ENCODE assay signal across 8 cellular contexts in the genomic region with DNA sequence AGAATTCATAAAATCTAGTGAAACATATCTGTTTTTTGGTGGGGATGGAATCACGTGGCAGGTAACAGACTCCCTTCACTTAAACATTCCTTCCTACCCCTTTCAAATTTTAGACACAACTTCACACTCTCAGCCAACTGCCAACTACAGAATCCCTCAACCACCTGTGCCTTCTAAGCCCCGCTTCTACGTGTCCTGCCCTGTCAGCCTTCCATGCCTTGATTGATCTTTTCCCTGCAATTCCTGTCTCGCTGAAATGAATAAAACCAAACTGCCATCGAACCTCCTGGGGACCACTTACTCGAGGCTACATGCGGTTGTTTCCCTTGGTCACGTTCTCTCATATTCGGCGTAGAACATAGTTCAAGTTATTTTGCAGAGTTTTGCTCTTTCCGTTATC. TPM values are rescaled to one million over a fixed set of nuclear protein-coding genes. Genes with fewer than 3 reads are reported as not detected.
DNase-seq lines count a peak whose midpoint lies in the region; ATAC-seq, FAIRE-seq and TF ChIP-seq lines count a peak whose summit lies in the region.

No MANE protein-coding gene starts in this region.

- H3K27me3 ChIP-seq in right atrium auricular region, result no peaks in the 10 kb centered on the region
- H3K27me3 ChIP-seq in bronchial epithelial cell (ENCODE audit: control insufficient read depth, insufficient read depth, low read length), result no peaks in the 10 kb centered on the region

- peak; percentile 86 for FAIRE-seq in bronchial epithelial cell (lab: Jason Lieb, UNC)

- H3K4me3 ChIP-seq in right atrium auricular region (peak overlapping the region; percentile 80 to 83), bronchial epithelial cell (ENCODE audit: low read depth, low read length) (peak overlapping the region; percentile 87)

- H3K36me3 ChIP-seq in right atrium auricular region (no peaks in the 10 kb centered on the region), bronchial epithelial cell (ENCODE audit: control insufficient read depth, insufficient read depth, low read length) (no peaks in the 10 kb centered on the region)

- intact Hi-C loops in left ventricle myocardium superior (cut with micrococcal nuclease), result no loop called here

- peaks cover 31% of the 10 kb centered on the region for H3K36me3 Mint-ChIP-seq in mesothelial cell of epicardium

- H3K4me1 ChIP-seq in right atrium auricular region, result peaks cover 0 to 14% of the 10 kb centered on the region in 2 donors

- H3K4me1 Mint-ChIP-seq in mesothelial cell of epicardium, result peaks cover 20% of the 10 kb centered on the region

- peak overlapping the region; percentile 70 to 79 for H3K27ac ChIP-seq in right atrium auricular region

- no peak for ATAC-seq in left ventricle myocardium superior

- peak overlapping the region; percentile 68 for H3K27ac Mint-ChIP-seq in mesothelial cell of epicardium

- no peaks in the 10 kb centered on the region for H3K9me3 ChIP-seq in right atrium auricular region

- no peak for TF ChIP-seq CTCF in right atrium auricular region (IDR thresholded peaks at IDR 0.05)
- TF ChIP-seq CTCF in bronchial epithelial cell (IDR thresholded peaks at IDR 0.05; ENCODE audit: insufficient read depth, low read length, severe bottlenecking), result no peak
- no peak for TF ChIP-seq CTCF in mesothelial cell of epicardium (IDR thresholded peaks at IDR 0.05; ENCODE audit: unreplicated experiment)

- peaks cover 8% of the 10 kb centered on the region for H3K9me3 Mint-ChIP-seq in mesothelial cell of epicardium

- peak overlapping the region; percentile 92 for H3K4me3 Mint-ChIP-seq in mesothelial cell of epicardium

- no peaks in the 10 kb centered on the region for H3K27me3 Mint-ChIP-seq in mesothelial cell of epicardium (ENCODE audit: low read depth)

- DNase-seq in right atrium auricular region (ENCODE audit: low spot score) (no peak), left ventricle myocardium superior (no peak), bronchial epithelial cell (ENCODE audit: low read depth) (no peak), mesothelial cell of epicardium (ENCODE audit: low spot score in 2 of 2, unreplicated experiment in 2 of 2) (no peak), NCI-H146 (lab: John Stamatoyannopoulos, UW) (no peak), iPS-NIHi11 (ENCODE audit: low spot score) (no peak), hypothalamus (lab: John Stamatoyannopoulos, UW) (no peak), globus pallidus (ENCODE audit: low spot score) (no peak)

RNA-seq across cellular contexts. Expression of a gene that starts 1.2 kb away (rescaled TPM):
- total RNA-seq in right atrium auricular region (1 to 10 TPM; 3.2 to 6.3 TPM), left ventricle myocardium superior (2.9 TPM), bronchial epithelial cell (5.0 and 8.7 TPM in 2 replicates), mesothelial cell of epicardium (22.9 to 24.4 TPM (median 23.5 TPM) in 3 replicates)

RNA-seq across cellular contexts. Expression of a gene that starts 7.6 kb away (rescaled TPM):
- total RNA-seq in right atrium auricular region, result 1 to 10 TPM; 3.2 to 3.6 TPM
- 5.0 TPM for total RNA-seq in left ventricle myocardium superior
- 4.5 and 5.9 TPM in 2 replicates for total RNA-seq in bronchial epithelial cell
- 16.5 to 18.7 TPM (median 17.9 TPM) in 3 replicates for total RNA-seq in mesothelial cell of epicardium

RNA-seq across cellular contexts. Expression of a gene that starts 15.2 kb away (rescaled TPM):
- total RNA-seq in right atrium auricular region (1 to 10 TPM in 1 of 2 donors, under 1 TPM in 1; 0.79 to 1.4 TPM), left ventricle myocardium superior (1.8 TPM), bronchial epithelial cell (3.2 and 5.2 TPM in 2 replicates), mesothelial cell of epicardium (8.7 to 11.1 TPM (median 10.6 TPM) in 3 replicates)
